Comparison of ENCODE assay signal across 8 cellular contexts in the genomic region with DNA sequence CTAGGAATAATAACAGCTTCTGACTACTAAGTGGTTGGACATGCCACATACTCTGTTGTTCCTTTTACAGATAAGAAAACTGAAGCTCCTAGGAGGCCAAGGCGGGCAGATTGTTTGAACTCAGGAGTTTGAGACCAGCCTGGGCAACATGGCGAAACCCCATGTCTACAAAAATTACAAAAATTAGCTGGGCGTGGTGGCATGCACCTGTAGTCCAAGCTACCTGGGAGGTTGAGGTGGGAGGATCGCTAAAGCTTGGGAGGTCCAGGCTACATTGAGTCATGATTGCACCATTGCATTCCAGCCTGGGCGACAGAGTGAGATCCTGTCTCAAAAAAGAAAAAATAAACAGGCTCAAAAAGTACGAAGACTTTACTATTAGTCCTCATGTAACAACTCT.
"Had no signal": no experiment of that assay in that cellular context is flagged by ENCODE, and none has a peak within 500 bp of the region (broad histone marks: within the 10 kb centered on the region; RNA-seq: fewer than 3 reads in every experiment).

No MANE protein-coding gene starts in this region.

- DNase-seq: GM23248, GOT3, H7, H9, HCEC 1CT, HFFc6 had no signal

- H2AFZ ChIP-seq: GM23248, GM23338 had no signal

- H3K4me2 ChIP-seq: GM23338 had no signal

- H3K9ac ChIP-seq: GM23248 had no signal

- H3K9me3 ChIP-seq: HAP-1 had no signal

- H3K4me1 ChIP-seq: HAP-1 had no signal

- H3K4me3 ChIP-seq: GM23248, GM23338, HAP-1 had no signal

- H3K27ac ChIP-seq: GM23248 had no signal
